Comparison of ENCODE assay signal across 1 cellular context in the genomic region with DNA sequence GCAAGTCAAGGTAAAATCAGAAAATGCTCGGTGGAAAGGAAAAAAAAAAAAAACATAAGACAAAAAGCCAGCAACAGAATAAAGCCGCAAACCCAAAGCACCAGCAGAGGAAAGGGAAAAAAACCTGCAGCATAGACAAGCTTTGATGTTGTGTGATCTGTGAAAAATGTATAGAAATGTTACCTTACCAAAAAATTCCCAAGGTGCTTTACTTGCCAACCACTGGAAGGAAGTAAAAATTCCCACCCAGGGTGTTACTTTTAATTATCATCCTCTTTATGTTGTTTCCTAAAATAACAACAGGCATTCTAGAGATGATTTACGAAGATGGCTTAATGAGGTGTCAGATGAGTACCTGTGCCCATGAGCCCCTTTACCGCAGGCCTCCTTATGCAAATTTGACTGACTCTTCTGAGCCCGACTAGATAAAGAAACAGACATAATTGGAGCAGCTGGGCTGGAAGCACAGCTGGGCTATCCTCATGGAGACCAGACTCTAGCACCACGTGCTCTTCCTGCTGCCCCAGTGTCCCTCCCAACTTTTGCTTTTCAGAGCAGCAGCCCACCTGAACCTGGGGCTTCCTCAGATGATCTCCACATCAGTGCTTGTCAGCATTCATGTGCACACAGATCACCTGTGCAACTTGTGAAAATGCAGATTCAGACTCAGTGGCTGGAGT.
TF ChIP-seq lines count a peak whose summit lies in the region.

No MANE protein-coding gene starts in this region.

TF ChIP-seq in GM12878, 131 proteins besides CTCF, POLR2A, EP300 and RAD21 (continued from another document):
- TF ChIP-seq ZBTB40 (IDR thresholded peaks at IDR 0.05; ENCODE audit: borderline replicate concordance) (no peak), BRCA1 (IDR thresholded peaks at IDR 0.05; ENCODE audit: low read depth, low read length) (no peak), PAX5 (IDR thresholded peaks at IDR 0.05; ENCODE audit: borderline replicate concordance, low read depth, low read length) (no peak), EZH2 (IDR thresholded peaks at IDR 0.05; ENCODE audit: borderline replicate concordance, control insufficient read depth, low read depth, low read length) (no peak), SREBF1 (IDR thresholded peaks at IDR 0.05; ENCODE audit: low read length) (no peak), TAF1 (IDR thresholded peaks at IDR 0.05; ENCODE audit: borderline replicate concordance, low read depth, low read length) (no peak), RB1 (IDR thresholded peaks at IDR 0.05; ENCODE audit: borderline replicate concordance) (no peak), BCL3 (IDR thresholded peaks at IDR 0.05; ENCODE audit: borderline replicate concordance, insufficient read depth, low read depth, low read length, poor library complexity, severe bottlenecking) (no peak), ZNF274 (IDR thresholded peaks at IDR 0.05; ENCODE audit: insufficient read depth, insufficient read length) (no peak), PBX3 (IDR thresholded peaks at IDR 0.05; ENCODE audit: insufficient replicate concordance, low read depth, low read length) (no peak), SUZ12 (IDR thresholded peaks at IDR 0.05; ENCODE audit: unreplicated experiment) (no peak), RFX5 (IDR thresholded peaks at IDR 0.05; ENCODE audit: low read depth, low read length) (no peak), ASH2L (IDR thresholded peaks at IDR 0.05; ENCODE audit: borderline replicate concordance, low read depth) (no peak)
- TF ChIP-seq, protein P1, sequence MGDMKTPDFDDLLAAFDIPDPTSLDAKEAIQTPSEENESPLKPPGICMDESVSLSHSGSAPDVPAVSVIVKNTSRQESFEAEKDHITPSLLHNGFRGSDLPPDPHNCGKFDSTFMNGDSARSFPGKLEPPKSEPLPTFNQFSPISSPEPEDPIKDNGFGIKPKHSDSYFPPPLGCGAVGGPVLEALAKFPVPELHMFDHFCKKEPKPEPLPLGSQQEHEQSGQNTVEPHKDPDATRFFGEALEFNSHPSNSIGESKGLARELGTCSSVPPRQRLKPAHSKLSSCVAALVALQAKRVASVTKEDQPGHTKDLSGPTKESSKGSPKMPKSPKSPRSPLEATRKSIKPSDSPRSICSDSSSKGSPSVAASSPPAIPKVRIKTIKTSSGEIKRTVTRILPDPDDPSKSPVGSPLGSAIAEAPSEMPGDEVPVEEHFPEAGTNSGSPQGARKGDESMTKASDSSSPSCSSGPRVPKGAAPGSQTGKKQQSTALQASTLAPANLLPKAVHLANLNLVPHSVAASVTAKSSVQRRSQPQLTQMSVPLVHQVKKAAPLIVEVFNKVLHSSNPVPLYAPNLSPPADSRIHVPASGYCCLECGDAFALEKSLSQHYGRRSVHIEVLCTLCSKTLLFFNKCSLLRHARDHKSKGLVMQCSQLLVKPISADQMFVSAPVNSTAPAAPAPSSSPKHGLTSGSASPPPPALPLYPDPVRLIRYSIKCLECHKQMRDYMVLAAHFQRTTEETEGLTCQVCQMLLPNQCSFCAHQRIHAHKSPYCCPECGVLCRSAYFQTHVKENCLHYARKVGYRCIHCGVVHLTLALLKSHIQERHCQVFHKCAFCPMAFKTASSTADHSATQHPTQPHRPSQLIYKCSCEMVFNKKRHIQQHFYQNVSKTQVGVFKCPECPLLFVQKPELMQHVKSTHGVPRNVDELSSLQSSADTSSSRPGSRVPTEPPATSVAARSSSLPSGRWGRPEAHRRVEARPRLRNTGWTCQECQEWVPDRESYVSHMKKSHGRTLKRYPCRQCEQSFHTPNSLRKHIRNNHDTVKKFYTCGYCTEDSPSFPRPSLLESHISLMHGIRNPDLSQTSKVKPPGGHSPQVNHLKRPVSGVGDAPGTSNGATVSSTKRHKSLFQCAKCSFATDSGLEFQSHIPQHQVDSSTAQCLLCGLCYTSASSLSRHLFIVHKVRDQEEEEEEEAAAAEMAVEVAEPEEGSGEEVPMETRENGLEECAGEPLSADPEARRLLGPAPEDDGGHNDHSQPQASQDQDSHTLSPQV (IDR thresholded peaks at IDR 0.05), result no peak
- TF ChIP-seq, protein P2, sequence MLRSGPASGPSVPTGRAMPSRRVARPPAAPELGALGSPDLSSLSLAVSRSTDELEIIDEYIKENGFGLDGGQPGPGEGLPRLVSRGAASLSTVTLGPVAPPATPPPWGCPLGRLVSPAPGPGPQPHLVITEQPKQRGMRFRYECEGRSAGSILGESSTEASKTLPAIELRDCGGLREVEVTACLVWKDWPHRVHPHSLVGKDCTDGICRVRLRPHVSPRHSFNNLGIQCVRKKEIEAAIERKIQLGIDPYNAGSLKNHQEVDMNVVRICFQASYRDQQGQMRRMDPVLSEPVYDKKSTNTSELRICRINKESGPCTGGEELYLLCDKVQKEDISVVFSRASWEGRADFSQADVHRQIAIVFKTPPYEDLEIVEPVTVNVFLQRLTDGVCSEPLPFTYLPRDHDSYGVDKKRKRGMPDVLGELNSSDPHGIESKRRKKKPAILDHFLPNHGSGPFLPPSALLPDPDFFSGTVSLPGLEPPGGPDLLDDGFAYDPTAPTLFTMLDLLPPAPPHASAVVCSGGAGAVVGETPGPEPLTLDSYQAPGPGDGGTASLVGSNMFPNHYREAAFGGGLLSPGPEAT (IDR thresholded peaks at IDR 0.05; ENCODE audit: low read depth), result peak; percentile 96
TF ChIP-seq in GM12878: peak in this region for 32.
